In the genomic region with DNA sequence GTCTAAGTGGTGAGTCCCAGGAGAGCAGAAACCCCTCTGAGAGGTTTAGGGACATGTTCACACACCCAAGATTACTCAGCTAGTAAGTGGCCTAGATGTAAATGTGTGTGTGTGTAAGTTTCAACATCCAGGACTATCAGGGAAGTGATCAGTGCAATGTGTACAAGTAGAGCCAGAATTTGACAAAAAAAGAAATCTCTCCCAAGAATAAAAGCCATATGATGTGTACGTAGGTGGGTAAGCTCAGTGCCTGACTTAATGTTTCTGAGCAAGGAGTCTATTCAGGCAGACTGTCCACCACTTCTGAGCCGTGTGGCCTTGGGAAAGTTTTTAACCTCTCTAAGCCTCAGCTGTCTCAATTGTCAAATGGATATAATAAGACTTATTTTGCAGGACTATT, we compare ENCODE assay signal across 1 cellular context.
TF ChIP-seq lines count a peak whose summit lies in the region.

No MANE protein-coding gene starts in this region.

TF ChIP-seq in WTC11, 78 proteins besides CTCF, POLR2A, EP300 and RAD21 (continued from another document):
- TF ChIP-seq, protein P1, sequence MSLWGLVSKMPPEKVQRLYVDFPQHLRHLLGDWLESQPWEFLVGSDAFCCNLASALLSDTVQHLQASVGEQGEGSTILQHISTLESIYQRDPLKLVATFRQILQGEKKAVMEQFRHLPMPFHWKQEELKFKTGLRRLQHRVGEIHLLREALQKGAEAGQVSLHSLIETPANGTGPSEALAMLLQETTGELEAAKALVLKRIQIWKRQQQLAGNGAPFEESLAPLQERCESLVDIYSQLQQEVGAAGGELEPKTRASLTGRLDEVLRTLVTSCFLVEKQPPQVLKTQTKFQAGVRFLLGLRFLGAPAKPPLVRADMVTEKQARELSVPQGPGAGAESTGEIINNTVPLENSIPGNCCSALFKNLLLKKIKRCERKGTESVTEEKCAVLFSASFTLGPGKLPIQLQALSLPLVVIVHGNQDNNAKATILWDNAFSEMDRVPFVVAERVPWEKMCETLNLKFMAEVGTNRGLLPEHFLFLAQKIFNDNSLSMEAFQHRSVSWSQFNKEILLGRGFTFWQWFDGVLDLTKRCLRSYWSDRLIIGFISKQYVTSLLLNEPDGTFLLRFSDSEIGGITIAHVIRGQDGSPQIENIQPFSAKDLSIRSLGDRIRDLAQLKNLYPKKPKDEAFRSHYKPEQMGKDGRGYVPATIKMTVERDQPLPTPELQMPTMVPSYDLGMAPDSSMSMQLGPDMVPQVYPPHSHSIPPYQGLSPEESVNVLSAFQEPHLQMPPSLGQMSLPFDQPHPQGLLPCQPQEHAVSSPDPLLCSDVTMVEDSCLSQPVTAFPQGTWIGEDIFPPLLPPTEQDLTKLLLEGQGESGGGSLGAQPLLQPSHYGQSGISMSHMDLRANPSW (CRISPR knock-in tag; conservative IDR thresholded peaks at IDR 0.05; ENCODE audit: low read depth), result no peak
- TF ChIP-seq GABPB1 (CRISPR knock-in tag; IDR thresholded peaks at IDR 0.05) (no peak), HMGA2 (CRISPR knock-in tag; IDR thresholded peaks at IDR 0.05) (no peak)
- TF ChIP-seq, protein P2, sequence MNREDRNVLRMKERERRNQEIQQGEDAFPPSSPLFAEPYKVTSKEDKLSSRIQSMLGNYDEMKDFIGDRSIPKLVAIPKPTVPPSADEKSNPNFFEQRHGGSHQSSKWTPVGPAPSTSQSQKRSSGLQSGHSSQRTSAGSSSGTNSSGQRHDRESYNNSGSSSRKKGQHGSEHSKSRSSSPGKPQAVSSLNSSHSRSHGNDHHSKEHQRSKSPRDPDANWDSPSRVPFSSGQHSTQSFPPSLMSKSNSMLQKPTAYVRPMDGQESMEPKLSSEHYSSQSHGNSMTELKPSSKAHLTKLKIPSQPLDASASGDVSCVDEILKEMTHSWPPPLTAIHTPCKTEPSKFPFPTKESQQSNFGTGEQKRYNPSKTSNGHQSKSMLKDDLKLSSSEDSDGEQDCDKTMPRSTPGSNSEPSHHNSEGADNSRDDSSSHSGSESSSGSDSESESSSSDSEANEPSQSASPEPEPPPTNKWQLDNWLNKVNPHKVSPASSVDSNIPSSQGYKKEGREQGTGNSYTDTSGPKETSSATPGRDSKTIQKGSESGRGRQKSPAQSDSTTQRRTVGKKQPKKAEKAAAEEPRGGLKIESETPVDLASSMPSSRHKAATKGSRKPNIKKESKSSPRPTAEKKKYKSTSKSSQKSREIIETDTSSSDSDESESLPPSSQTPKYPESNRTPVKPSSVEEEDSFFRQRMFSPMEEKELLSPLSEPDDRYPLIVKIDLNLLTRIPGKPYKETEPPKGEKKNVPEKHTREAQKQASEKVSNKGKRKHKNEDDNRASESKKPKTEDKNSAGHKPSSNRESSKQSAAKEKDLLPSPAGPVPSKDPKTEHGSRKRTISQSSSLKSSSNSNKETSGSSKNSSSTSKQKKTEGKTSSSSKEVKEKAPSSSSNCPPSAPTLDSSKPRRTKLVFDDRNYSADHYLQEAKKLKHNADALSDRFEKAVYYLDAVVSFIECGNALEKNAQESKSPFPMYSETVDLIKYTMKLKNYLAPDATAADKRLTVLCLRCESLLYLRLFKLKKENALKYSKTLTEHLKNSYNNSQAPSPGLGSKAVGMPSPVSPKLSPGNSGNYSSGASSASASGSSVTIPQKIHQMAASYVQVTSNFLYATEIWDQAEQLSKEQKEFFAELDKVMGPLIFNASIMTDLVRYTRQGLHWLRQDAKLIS (CRISPR knock-in tag; IDR thresholded peaks at IDR 0.05; ENCODE audit: borderline replicate concordance), result no peak
- TF ChIP-seq, protein P3, sequence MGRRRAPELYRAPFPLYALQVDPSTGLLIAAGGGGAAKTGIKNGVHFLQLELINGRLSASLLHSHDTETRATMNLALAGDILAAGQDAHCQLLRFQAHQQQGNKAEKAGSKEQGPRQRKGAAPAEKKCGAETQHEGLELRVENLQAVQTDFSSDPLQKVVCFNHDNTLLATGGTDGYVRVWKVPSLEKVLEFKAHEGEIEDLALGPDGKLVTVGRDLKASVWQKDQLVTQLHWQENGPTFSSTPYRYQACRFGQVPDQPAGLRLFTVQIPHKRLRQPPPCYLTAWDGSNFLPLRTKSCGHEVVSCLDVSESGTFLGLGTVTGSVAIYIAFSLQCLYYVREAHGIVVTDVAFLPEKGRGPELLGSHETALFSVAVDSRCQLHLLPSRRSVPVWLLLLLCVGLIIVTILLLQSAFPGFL (CRISPR knock-in tag; IDR thresholded peaks at IDR 0.05; ENCODE audit: borderline replicate concordance), result no peak
